8 cellular contexts compared by ENCODE assay signal in the genomic region with DNA sequence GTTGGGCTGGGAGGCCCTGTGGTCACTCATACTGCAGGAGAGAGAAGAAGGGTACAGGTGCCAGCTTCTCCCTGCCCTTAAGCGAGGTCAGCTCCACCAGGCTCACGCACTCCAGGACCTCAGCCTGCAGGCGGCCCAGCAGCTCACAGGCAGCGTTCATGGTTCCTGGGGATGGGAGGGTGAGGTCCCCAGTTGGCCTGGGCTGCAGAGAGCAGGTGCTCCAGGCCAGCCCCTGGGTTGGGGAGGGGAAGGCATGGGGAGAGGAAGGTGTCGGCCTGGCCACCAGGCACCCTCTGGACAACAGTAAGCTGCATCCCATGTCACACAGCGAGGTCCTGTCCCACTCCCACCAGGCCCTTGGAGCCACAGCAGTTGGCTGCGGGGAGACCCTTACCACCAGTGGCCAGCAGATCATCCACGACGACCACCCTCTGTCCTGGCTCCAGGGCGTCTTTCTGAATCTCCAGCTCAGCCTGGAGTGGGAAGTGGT. TPM values are rescaled to one million over a fixed set of nuclear protein-coding genes. Genes with fewer than 3 reads are reported as not detected.
A peak's percentile ranks its signal among the peaks of the same experiment; 100 is the strongest.
DNase-seq lines count a peak whose midpoint lies in the region; ATAC-seq and TF ChIP-seq lines count a peak whose summit lies in the region.

No MANE protein-coding gene starts in this region.

- in situ Hi-C loops in Caki2 (cut with HindIII; ENCODE audit: low pct_unique_long_range_greater_than_20kb, low sequenced_read_pairs): no loop called here

- H3K27me3 Mint-ChIP-seq in mesothelial cell of epicardium (ENCODE audit: low read depth): no peaks in the 10 kb centered on the region

- no peaks in the 10 kb centered on the region for H3K36me3 Mint-ChIP-seq in mesothelial cell of epicardium

- TF ChIP-seq CTCF in HFF-Myc (IDR thresholded peaks at IDR 0.05; ENCODE audit: low read depth, low read length, missing control alignments): no peak
- TF ChIP-seq CTCF in mesothelial cell of epicardium (IDR thresholded peaks at IDR 0.05; ENCODE audit: unreplicated experiment): no peak

- peaks cover 13% of the 10 kb centered on the region for H3K4me1 Mint-ChIP-seq in mesothelial cell of epicardium

- H3K9me3 Mint-ChIP-seq in mesothelial cell of epicardium: no peaks in the 10 kb centered on the region

- no peak overlapping the region for H3K27ac Mint-ChIP-seq in mesothelial cell of epicardium

- peak overlapping the region; percentile 78 for H3K4me3 Mint-ChIP-seq in mesothelial cell of epicardium

- H3K4me3 ChIP-seq in HFF-Myc (replicated peaks; ENCODE audit: low read depth, low read length): peak overlapping the region; percentile 90

- DNase-seq in Caki2 (ENCODE audit: low read depth) (peak; percentile 12), HFF-Myc (ENCODE audit: extremely low read depth, low read depth) (no peak), mesothelial cell of epicardium (ENCODE audit: low spot score in 2 of 2, unreplicated experiment in 2 of 2) (no peak), NCI-H187 treated with DMSO at 0.1 percent for 48 hours (lab: John Stamatoyannopoulos, UW) (no peak), AG08395 (ENCODE audit: low spot score) (no peak)
- peak; percentile 57 to 60 for DNase-seq in activated T-cell treated with anti-CD3 and anti-CD28 coated beads, Interleukin-2, amount 50 U/mL, for 48 hours

- ATAC-seq in HG02571 (IDR thresholded peaks at IDR 0.05; ENCODE audit: unreplicated experiment) (no peak), HG02642 (IDR thresholded peaks at IDR 0.05; ENCODE audit: poor library complexity, unreplicated experiment) (no peak)

RNA-seq across cellular contexts. Expression of gene APRT, which starts 2.0 kb away (rescaled TPM):
- total RNA-seq in Caki2 (2014; rRNA removed; shearing (Covaris generic); ENCODE audit: low replicate concordance): 262 and 321 TPM in 2 replicates
- total RNA-seq in mesothelial cell of epicardium: 95.9 to 99.2 TPM (median 96.2 TPM) in 3 replicates

RNA-seq across cellular contexts. Expression of gene CDT1, which starts 6.1 kb away (rescaled TPM):
- total RNA-seq in Caki2 (2014; rRNA removed; shearing (Covaris generic); ENCODE audit: low replicate concordance): 23.1 and 24.6 TPM in 2 replicates
- 14.1 to 15.9 TPM (median 14.6 TPM) in 3 replicates for total RNA-seq in mesothelial cell of epicardium

RNA-seq across cellular contexts. Expression of gene PIEZO1, which starts 24.7 kb away (rescaled TPM):
- 81.1 and 82.0 TPM in 2 replicates for total RNA-seq in Caki2 (2014; rRNA removed; shearing (Covaris generic); ENCODE audit: low replicate concordance)
- 148 to 160 TPM (median 151 TPM) in 3 replicates for total RNA-seq in mesothelial cell of epicardium

RNA-seq across cellular contexts. Expression of gene GALNS, which starts 47.0 kb away (rescaled TPM):
- total RNA-seq in Caki2 (2014; rRNA removed; shearing (Covaris generic); ENCODE audit: low replicate concordance): 20.8 and 20.9 TPM in 2 replicates
- 41.3 to 44.7 TPM (median 42.4 TPM) in 3 replicates for total RNA-seq in mesothelial cell of epicardium

RNA-seq across cellular contexts. Expression of gene TRAPPC2L, which starts 47.2 kb away (rescaled TPM):
- total RNA-seq in Caki2 (2014; rRNA removed; shearing (Covaris generic); ENCODE audit: low replicate concordance): 40.9 and 48.8 TPM in 2 replicates
- 88.2 to 101 TPM (median 96.3 TPM) in 3 replicates for total RNA-seq in mesothelial cell of epicardium

Comparison
In these comparisons a context has a peak if more than half of its experiments do, and no peak if none do; other contexts are left out.
1. DNase-seq: peak in Caki2 (single experiment) and activated T-cell treated with anti-CD3 and anti-CD28 coated beads, Interleukin-2, amount 50 U/mL, for 48 hours (2 of 2); none in HFF-Myc (single experiment), mesothelial cell of epicardium (0 of 2), NCI-H187 treated with DMSO at 0.1 percent for 48 hours (single experiment) and AG08395 (single experiment).